Comparison of ENCODE assay signal across 28 cellular contexts in genomic region chr6:42263165-42263852, GRCh38. TPM values are rescaled to one million over a fixed set of nuclear protein-coding genes. Genes with fewer than 3 reads are reported as not detected.
DNase-seq lines count a peak whose midpoint lies in the region; ATAC-seq and TF ChIP-seq lines count a peak whose summit lies in the region.
"Had no signal": no experiment of that assay in that cellular context is flagged by ENCODE, and none has a peak within 500 bp of the region (broad histone marks: within the 10 kb centered on the region; RNA-seq: fewer than 3 reads in every experiment).

No MANE protein-coding gene starts in this region.

- intact Hi-C loops in IMR-90 (cut with micrococcal nuclease) = loop anchor here (5.0 kb wide), 1 partner anchor 284 kb away; no protein-coding TSS in a partner anchor
- intact Hi-C loops in tibial artery (cut with DNase I; ENCODE audit: low total_unique reads) = no loop called here

- BruUV-seq in IMR-90 (replicated peaks; lab: Mats Ljungman, UMichigan) = no TSS peak

- H3K9me3 Mint-ChIP-seq in endodermal cell = no peaks in the 10 kb centered on the region
- no peaks in the 10 kb centered on the region for H3K9me3 Mint-ChIP-seq in nephron progenitor cell
- H3K9me3 Mint-ChIP-seq: activated naive CD4-positive, alpha-beta T cell treated with anti-CD3 and anti-CD28 coated beads, Interleukin-2, amount 50 U/mL, for 24 hours; activated T-cell treated with anti-CD3 and anti-CD28 coated beads, Interleukin-2, amount 50 U/mL, for 72 hours; immature natural killer cell; natural killer cell treated with Interleukin-12 subunit alpha and Interleukin-12 subunit beta and Interleukin-15 and Interleukin-18, amount 100 ng/mL, for 72 hours had no signal

- H3K4me1 ChIP-seq in IMR-90 (ENCODE audit: control insufficient read depth, insufficient read depth, low read length) = peaks cover 13% of the 10 kb centered on the region
- H3K4me1 ChIP-seq in endodermal cell (ENCODE audit: control insufficient read depth, insufficient read depth, low read length) = no peaks in the 10 kb centered on the region
- H3K4me1 ChIP-seq in Karpas-422 (ENCODE audit: low read length) = no peaks in the 10 kb centered on the region; the same call in 1 of the 2 replicates
- peaks cover 0 to 8% (median 0%) of the 10 kb centered on the region in 4 donors for H3K4me1 ChIP-seq in tibial artery
- H3K4me1 ChIP-seq: prostate gland had no signal

- CTCF ChIA-PET in IMR-90 (lab: Yijun Ruan, JAX) = interaction anchor here (1.4 kb wide), 1 partner anchor 284 kb away, joined by 5 read pairs; no protein-coding TSS in a partner anchor

- peaks cover 28% of the 10 kb centered on the region for H3K9me1 ChIP-seq in IMR-90 (ENCODE audit: insufficient read depth, low read length)

- dilution Hi-C loops in IMR-90 (cut with HindIII; ENCODE audit: low sequenced_read_pairs, unreplicated experiment) = no loop called here

- H3K27ac Mint-ChIP-seq in endodermal cell = no peak overlapping the region
- H3K27ac Mint-ChIP-seq in nephron progenitor cell = no peak overlapping the region
- H3K27ac Mint-ChIP-seq: activated naive CD4-positive, alpha-beta T cell treated with anti-CD3 and anti-CD28 coated beads, Interleukin-2, amount 50 U/mL, for 24 hours; activated T-cell treated with anti-CD3 and anti-CD28 coated beads, Interleukin-2, amount 50 U/mL, for 72 hours had no signal

- H3K23ac ChIP-seq in IMR-90 (ENCODE audit: low read depth, low read length) = no peak overlapping the region

- H3K9ac ChIP-seq in IMR-90 (ENCODE audit: low read depth, low read length) = no peak overlapping the region
- no peak overlapping the region for H3K9ac ChIP-seq in endodermal cell (ENCODE audit: extremely low read depth, low read length, poor library complexity, severe bottlenecking)
- H3K9ac ChIP-seq in Karpas-422 (ENCODE audit: low read length) = no peak overlapping the region

- whole genome bisulfite sequencing in IMR-90 (ENCODE audit: extremely low coverage in 2 of 2, insufficient read length in 1 of 2), 2 experiments = 97% methylated on average over 10 of the region's 24 CpGs; no CpG with 5 or more reads in 1 of the 2 experiments
- WGBS in endodermal cell (ENCODE audit: insufficient coverage in 1 of 2, insufficient read length in 1 of 2), 2 experiments = 54 to 66% methylated on average over 6 to 24 of the region's 24 CpGs

- no peak overlapping the region for H2BK15ac ChIP-seq in IMR-90 (ENCODE audit: low read depth, low read length)

- H3K4me3 ChIP-seq in H7 (ENCODE audit: insufficient read depth, low read depth, low read length) (no peak overlapping the region), IMR-90 (ENCODE audit: insufficient read depth, low read depth, low read length) (no peak overlapping the region), endodermal cell (ENCODE audit: low read length) (no peak overlapping the region), Karpas-422 (ENCODE audit: low read length) (no peak overlapping the region), tibial artery (no peak overlapping the region)
- H3K4me3 ChIP-seq: esophagus squamous epithelium, hepatocyte, mucosa of descending colon, prostate gland, thoracic aorta had no signal

- H3K56ac ChIP-seq in IMR-90 (ENCODE audit: extremely low read depth, insufficient read depth, low read length) = no peak overlapping the region

- H3K4ac ChIP-seq in IMR-90 (ENCODE audit: low read depth, low read length) = no peak overlapping the region

- H3K18ac ChIP-seq in IMR-90 (ENCODE audit: low read depth, low read length) = no peak overlapping the region

- H2AK5ac ChIP-seq in IMR-90 (ENCODE audit: low read depth, low read length) = no peak overlapping the region

- no peak overlapping the region for H2BK120ac ChIP-seq in IMR-90 (ENCODE audit: low read depth, low read length)

- no peak for TF ChIP-seq POLR2A in IMR-90 (IDR thresholded peaks at IDR 0.05; ENCODE audit: low read depth, low read length)

- H4K8ac ChIP-seq in IMR-90 (ENCODE audit: low read depth in 2 of 2, low read length in 2 of 2) = no peak overlapping the region

- H3K27me3 ChIP-seq in H7 (ENCODE audit: control insufficient read depth, insufficient read depth, low read length) = no peaks in the 10 kb centered on the region
- no peaks in the 10 kb centered on the region for H3K27me3 ChIP-seq in IMR-90 (ENCODE audit: control insufficient read depth, insufficient read depth, low read length)
- no peaks in the 10 kb centered on the region for H3K27me3 ChIP-seq in endodermal cell (ENCODE audit: control insufficient read depth, insufficient read depth, low read length, poor library complexity, severe bottlenecking)
- no peaks in the 10 kb centered on the region for H3K27me3 ChIP-seq in Karpas-422 (ENCODE audit: low read length)
- H3K27me3 ChIP-seq in tibial artery = no peaks in the 10 kb centered on the region
- H3K27me3 ChIP-seq: esophagus squamous epithelium, hepatocyte had no signal

- H4K91ac ChIP-seq in IMR-90 (ENCODE audit: insufficient read depth, low read depth, low read length) = no peak overlapping the region

- H3K36me3 Mint-ChIP-seq in endodermal cell (ENCODE audit: low read depth) (no peaks in the 10 kb centered on the region), nephron progenitor cell (ENCODE audit: low read depth) (no peaks in the 10 kb centered on the region)
- H3K36me3 Mint-ChIP-seq: natural killer cell treated with Interleukin-12 subunit alpha and Interleukin-12 subunit beta and Interleukin-15 and Interleukin-18, amount 100 ng/mL, for 72 hours had no signal

- TF ChIP-seq RAD21 in IMR-90 (IDR thresholded peaks at IDR 0.05; ENCODE audit: low read length) = no peak

- peaks cover 11 to 50% of the 10 kb centered on the region in 2 experiments for H3K79me1 ChIP-seq in IMR-90 (ENCODE audit: low read depth in 1 of 2, low read length in 2 of 2)

- no peak overlapping the region for H3K4me3 Mint-ChIP-seq in endodermal cell
- peak overlapping the region; percentile 23 for H3K4me3 Mint-ChIP-seq in nephron progenitor cell
- H3K4me3 Mint-ChIP-seq: activated naive CD4-positive, alpha-beta T cell treated with anti-CD3 and anti-CD28 coated beads, Interleukin-2, amount 50 U/mL, for 24 hours; activated T-cell treated with anti-CD3 and anti-CD28 coated beads, Interleukin-2, amount 50 U/mL, for 72 hours; CD14-positive monocyte; immature natural killer cell; natural killer cell treated with Interleukin-12 subunit alpha and Interleukin-12 subunit beta and Interleukin-15 and Interleukin-18, amount 100 ng/mL, for 72 hours had no signal

- H3K27ac ChIP-seq in IMR-90 (ENCODE audit: insufficient read depth, low read length) (no peak overlapping the region), endodermal cell (ENCODE audit: low read depth, low read length) (no peak overlapping the region), Karpas-422 (ENCODE audit: low read length) (no peak overlapping the region), tibial artery (no peak overlapping the region)
- H3K27ac ChIP-seq: esophagus squamous epithelium, hepatocyte, prostate gland, thoracic aorta had no signal

- H2BK20ac ChIP-seq in IMR-90 (ENCODE audit: low read depth, low read length) = no peak overlapping the region

- POLR2A ChIA-PET in IMR-90 (lab: Charles Lee; ENCODE audit: unreplicated experiment) = no interaction called here

- H3K9me2 ChIP-seq in Karpas-422 (replicated peaks; ENCODE audit: insufficient read depth, low read length) = no peaks in the 10 kb centered on the region

- H2BK5ac ChIP-seq in IMR-90 (ENCODE audit: low read depth, low read length, poor library complexity, severe bottlenecking) = no peak overlapping the region

- H3K27me3 Mint-ChIP-seq in endodermal cell (ENCODE audit: insufficient read depth) (no peaks in the 10 kb centered on the region), nephron progenitor cell (ENCODE audit: low read depth, poor library complexity) (peaks cover 30% of the 10 kb centered on the region)
- H3K27me3 Mint-ChIP-seq: activated naive CD4-positive, alpha-beta T cell treated with anti-CD3 and anti-CD28 coated beads, Interleukin-2, amount 50 U/mL, for 24 hours; natural killer cell treated with Interleukin-12 subunit alpha and Interleukin-12 subunit beta and Interleukin-15 and Interleukin-18, amount 100 ng/mL, for 72 hours had no signal

- H3K4me1 Mint-ChIP-seq in endodermal cell = peaks cover 10% of the 10 kb centered on the region
- peaks cover 36% of the 10 kb centered on the region for H3K4me1 Mint-ChIP-seq in nephron progenitor cell
- H3K4me1 Mint-ChIP-seq: activated naive CD4-positive, alpha-beta T cell treated with anti-CD3 and anti-CD28 coated beads, Interleukin-2, amount 50 U/mL, for 24 hours; CD14-positive monocyte had no signal

- H3K36me3 ChIP-seq in H7 (replicated peaks; ENCODE audit: control insufficient read depth, insufficient read depth, low read length) (peaks cover under 1% of the 10 kb centered on the region; the same call in 1 of the 2 replicates), IMR-90 (ENCODE audit: control insufficient read depth, insufficient read depth, low read length) (peaks cover 29% of the 10 kb centered on the region), endodermal cell (ENCODE audit: control insufficient read depth, insufficient read depth, low read length) (no peaks in the 10 kb centered on the region), Karpas-422 (ENCODE audit: insufficient read depth, low read length) (peaks cover 27% of the 10 kb centered on the region; the same call in 1 of the 2 replicates), tibial artery (peaks cover 0 to 8% (median 7%) of the 10 kb centered on the region in 3 donors)
- H3K36me3 ChIP-seq: prostate gland, thoracic aorta had no signal

- no peak for ATAC-seq in IMR-90 (ENCODE audit: low read depth)
- no peak for ATAC-seq in GM21367 (IDR thresholded peaks at IDR 0.05; ENCODE audit: unreplicated experiment)
- ATAC-seq: activated T-cell treated with anti-CD3 and anti-CD28 coated beads, Interleukin-2, amount 50 U/mL, for 72 hours; mucosa of descending colon; natural killer cell treated with Interleukin-12 subunit alpha and Interleukin-12 subunit beta and Interleukin-15 and Interleukin-18, amount 100 ng/mL, for 72 hours; stimulated activated naive CD8-positive, alpha-beta T cell treated with anti-CD3 and anti-CD28 coated beads, Interleukin-15, Interleukin-2, amounts not matched to agents 100 U/mL and 50 U/mL, for 24 hours had no signal

- H4K5ac ChIP-seq in IMR-90 (ENCODE audit: low read depth, low read length) = no peak overlapping the region

- H2AFZ ChIP-seq in IMR-90 (replicated peaks; ENCODE audit: low read length, poor library complexity) = no peak overlapping the region
- H2AFZ ChIP-seq in Karpas-422 (ENCODE audit: low read length) = no peak overlapping the region
- H2AFZ ChIP-seq: hepatocyte had no signal

- no peak overlapping the region for H3K14ac ChIP-seq in IMR-90 (replicated peaks; ENCODE audit: low read depth, low read length)

- H3K79me2 ChIP-seq in Karpas-422 (ENCODE audit: low read length) = no peaks in the 10 kb centered on the region
- H3K79me2 ChIP-seq: hepatocyte had no signal

- TF ChIP-seq CTCF in IMR-90 (conservative IDR thresholded peaks at IDR 0.05; ENCODE audit: low read depth, low read length) (no peak), endodermal cell (conservative IDR thresholded peaks at IDR 0.05) (peak; percentile 50), nephron progenitor cell (IDR thresholded peaks at IDR 0.05) (no peak), tibial artery (IDR thresholded peaks at IDR 0.05) (no peak)

- no peak overlapping the region for H3K4me2 ChIP-seq in IMR-90 (ENCODE audit: low read depth, low read length)
- no peak overlapping the region for H3K4me2 ChIP-seq in Karpas-422 (ENCODE audit: low read depth, low read length, poor library complexity, severe bottlenecking)
- H3K4me2 ChIP-seq: hepatocyte had no signal

- in situ Hi-C loops in IMR-90 (cut with MboI; ENCODE audit: low sequenced_read_pairs) = loop anchor here (5.0 kb wide), 1 partner anchor 284 kb away; no protein-coding TSS in a partner anchor

- peak; percentile 71 for DNase-seq in H7
- DNase-seq in IMR-90 = no peak
- DNase-seq in endodermal cell = peak; percentile 86
- peak; percentile 55 for DNase-seq in nephron progenitor cell
- no peak for DNase-seq in nucleus accumbens (lab: John Stamatoyannopoulos, UW)
- DNase-seq in Karpas-422 = no peak
- DNase-seq in tibial artery = no peak
- DNase-seq: activated T-cell treated with anti-CD3 and anti-CD28 coated beads, Interleukin-2, amount 50 U/mL, for 72 hours; cortex of kidney; esophagus squamous epithelium; immature natural killer cell; mucosa of descending colon; MV-4-11; NCI-H1436 treated with DMSO at 0.1 percent for 48 hours; NCI-H2107; NCI-H446; NCI-H82; RPMI8226; stimulated activated CD4-positive, alpha-beta T cell treated with anti-CD3 and anti-CD28 coated beads, Interleukin-15, amount 100 ng/mL, for 24 hours; stimulated activated naive CD8-positive, alpha-beta T cell treated with anti-CD3 and anti-CD28 coated beads, Interleukin-15, Interleukin-2, amounts not matched to agents 100 U/mL and 50 U/mL, for 24 hours; T-helper 2 cell had no signal

- peak overlapping the region; percentile 46 for H2AK9ac ChIP-seq in IMR-90 (replicated peaks; ENCODE audit: low read depth, low read length, poor library complexity)

- H3K9me3 ChIP-seq in IMR-90 (ENCODE audit: control insufficient read depth, insufficient read depth, low read length) (no peaks in the 10 kb centered on the region), endodermal cell (ENCODE audit: control insufficient read depth, low read length) (no peaks in the 10 kb centered on the region), Karpas-422 (ENCODE audit: low read length) (no peaks in the 10 kb centered on the region), tibial artery (no peaks in the 10 kb centered on the region)
- H3K9me3 ChIP-seq: esophagus squamous epithelium, mucosa of descending colon, prostate gland, thoracic aorta had no signal

- H4K20me1 ChIP-seq in IMR-90 (ENCODE audit: insufficient read depth, low read length) (no peaks in the 10 kb centered on the region), Karpas-422 (ENCODE audit: insufficient read depth, low read depth, low read length) (no peaks in the 10 kb centered on the region)

RNA-seq across cellular contexts. Expression of gene MRPS10, which starts 45.6 kb away (rescaled TPM):
- 46.5 and 60.9 TPM in 2 replicates for total RNA-seq in H7 (2014; rRNA removed; shearing (Covaris generic))
- total RNA-seq in IMR-90 (2012; rRNA removed) (47.0 and 71.1 TPM in 2 replicates), endodermal cell (10 to 100 TPM; 33.4 to 39.6 TPM)
- polyA plus RNA-seq in IMR-90 (2012; rRNA removed) = 24.0 and 28.5 TPM in 2 replicates
- polyA plus RNA-seq in IMR-90 (2012; cell fraction: cytosol; rRNA removed) = 8.0 and 10.3 TPM in 2 replicates
- 1.8 and 8.3 TPM in 2 replicates for polyA plus RNA-seq in IMR-90 (2012; cell fraction: nucleus; rRNA removed; ENCODE audit: low replicate concordance)
- polyA plus RNA-seq in endodermal cell (2013, experiment 1 of 2) = 24.1 TPM
- 24.6 TPM for polyA plus RNA-seq in endodermal cell (2013, experiment 2 of 2)
- total RNA-seq in Karpas-422 (2014; rRNA removed; shearing (Covaris generic); ENCODE audit: low replicate concordance) = 34.7 and 54.2 TPM in 2 replicates

Comparison
In these comparisons a context has a peak if more than half of its experiments do, and no peak if none do; other contexts are left out.
1. DNase-seq: peak in H7 (single experiment), endodermal cell (single experiment) and nephron progenitor cell (single experiment); none in IMR-90 (single experiment), nucleus accumbens (0 of 56), Karpas-422 (single experiment) and tibial artery (0 of 2).